26 cellular contexts compared by ENCODE assay signal in the genomic region with DNA sequence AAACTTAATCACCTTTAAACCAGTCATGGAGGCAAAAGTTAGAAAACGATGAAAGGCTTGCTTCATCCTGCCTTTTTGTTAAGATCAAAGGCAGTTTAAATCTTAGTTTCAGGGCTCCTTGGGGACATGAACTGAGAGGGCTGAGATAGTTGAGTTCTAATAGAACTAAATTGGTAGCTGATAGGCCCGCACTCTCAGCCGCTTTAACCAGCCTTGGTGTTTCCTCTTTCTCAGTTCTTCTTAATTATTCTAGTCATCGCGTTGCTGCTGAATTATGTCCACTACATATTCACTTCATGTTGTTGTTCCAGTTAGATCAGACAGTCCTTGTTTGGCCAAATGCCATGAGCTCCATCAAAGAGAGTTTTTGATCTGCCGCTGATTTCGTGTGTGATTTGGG.
DNase-seq lines count a peak whose midpoint lies in the region; ATAC-seq and TF ChIP-seq lines count a peak whose summit lies in the region.
"Had no signal": no experiment of that assay in that cellular context is flagged by ENCODE, and none has a peak within 500 bp of the region (broad histone marks: within the 10 kb centered on the region; RNA-seq: fewer than 3 reads in every experiment).

No MANE protein-coding gene starts in this region.

- no peak overlapping the region for H3K4me3 Mint-ChIP-seq in nephron progenitor cell
- H3K4me3 Mint-ChIP-seq: activated CD4-positive, alpha-beta T cell treated with anti-CD3 and anti-CD28 coated beads for 36 hours; activated naive CD8-positive, alpha-beta T cell treated with anti-CD3 and anti-CD28 coated beads, Interleukin-2, amount 50 U/mL, for 24 hours; T-helper 1 cell treated with Interleukin-12 subunit alpha and Interleukin-12 subunit beta and Interleukin-4 antibody, amounts not matched to agents 30 μg/mL and 1 μg/mL, for 36 hours had no signal

- DNase-seq in left ventricle myocardium inferior (no peak), right cardiac atrium (no peak), dorsolateral prefrontal cortex (no peak), nephron progenitor cell (no peak), upper lobe of left lung (no peak), NCI-H1048 (lab: John Stamatoyannopoulos, UW) (no peak)
- DNase-seq: activated CD4-positive, alpha-beta T cell treated with anti-CD3 and anti-CD28 coated beads for 36 hours; activated CD8-positive, alpha-beta memory T cell treated with anti-CD3 and anti-CD28 coated beads for 24 hours; activated effector memory CD4-positive, alpha-beta T cell treated with anti-CD3 and anti-CD28 coated beads, Interleukin-2, amount 50 U/mL, for 16 hours; activated naive CD8-positive, alpha-beta T cell treated with anti-CD3 and anti-CD28 coated beads, Interleukin-2, amount 50 U/mL, for 24 hours; caudate nucleus; cortex of kidney; DMS53; esophagus squamous epithelium; foreskin melanocyte; NCI-H1436 treated with DMSO at 0.1 percent for 48 hours; NCI-H2107; NCI-H446; posterior cingulate gyrus; SK-N-SH; stomach; transverse colon had no signal

- H3K4me1 ChIP-seq in left ventricle myocardium inferior = peaks cover 90% of the 10 kb centered on the region
- H3K4me1 ChIP-seq in right cardiac atrium (ENCODE audit: control insufficient read depth, insufficient read depth, low read length) = peaks cover 18% of the 10 kb centered on the region
- H3K4me1 ChIP-seq in upper lobe of left lung = peaks cover 30 to 47% (median 42%) of the 10 kb centered on the region in 4 donors

- intact Hi-C loops in left ventricle myocardium inferior (cut with micrococcal nuclease) (no loop called here), right cardiac atrium (cut with DNase I) (no loop called here), dorsolateral prefrontal cortex (cut with DNase I) (no loop called here)

- ATAC-seq in right cardiac atrium (no peak), upper lobe of left lung (ENCODE audit: low FRiP score in 2 of 2) (no peak), GM21717 (IDR thresholded peaks at IDR 0.05; ENCODE audit: unreplicated experiment) (no peak), HG02884 (IDR thresholded peaks at IDR 0.05; ENCODE audit: unreplicated experiment) (no peak)
- ATAC-seq: activated CD4-positive, alpha-beta T cell treated with anti-CD3 and anti-CD28 coated beads for 36 hours; activated naive CD8-positive, alpha-beta T cell treated with anti-CD3 and anti-CD28 coated beads, Interleukin-2, amount 50 U/mL, for 24 hours had no signal

- no peak for TF ChIP-seq EP300 in upper lobe of left lung (IDR thresholded peaks at IDR 0.05)

- peaks cover 4% of the 10 kb centered on the region for H3K27me3 Mint-ChIP-seq in nephron progenitor cell (ENCODE audit: low read depth, poor library complexity)
- H3K27me3 Mint-ChIP-seq: activated CD4-positive, alpha-beta T cell treated with anti-CD3 and anti-CD28 coated beads for 36 hours; activated naive CD8-positive, alpha-beta T cell treated with anti-CD3 and anti-CD28 coated beads, Interleukin-2, amount 50 U/mL, for 24 hours had no signal

- H3K9me3 ChIP-seq in left ventricle myocardium inferior (replicated peaks) = peaks cover 7% of the 10 kb centered on the region
- no peaks in the 10 kb centered on the region for H3K9me3 ChIP-seq in right cardiac atrium (ENCODE audit: control insufficient read depth, low read length)
- no peaks in the 10 kb centered on the region for H3K9me3 ChIP-seq in upper lobe of left lung
- H3K9me3 ChIP-seq: esophagus squamous epithelium, SK-N-SH, stomach, transverse colon had no signal

- H3K27me3 ChIP-seq in left ventricle myocardium inferior (ENCODE audit: low read depth) (no peaks in the 10 kb centered on the region), right cardiac atrium (ENCODE audit: control insufficient read depth, insufficient read depth) (no peaks in the 10 kb centered on the region), dorsolateral prefrontal cortex (no peaks in the 10 kb centered on the region), upper lobe of left lung (no peaks in the 10 kb centered on the region)
- H3K27me3 ChIP-seq: esophagus squamous epithelium, hepatocyte, stomach, transverse colon had no signal

- H3K36me3 ChIP-seq in left ventricle myocardium inferior = no peaks in the 10 kb centered on the region
- H3K36me3 ChIP-seq in upper lobe of left lung = no peaks in the 10 kb centered on the region
- H3K36me3 ChIP-seq: esophagus squamous epithelium, stomach, transverse colon had no signal

- no peaks in the 10 kb centered on the region for H3K36me3 Mint-ChIP-seq in nephron progenitor cell (ENCODE audit: low read depth)

- H3K4me3 ChIP-seq in left ventricle myocardium inferior (no peak overlapping the region), right cardiac atrium (ENCODE audit: low read length) (no peak overlapping the region), dorsolateral prefrontal cortex (no peak overlapping the region), upper lobe of left lung (no peak overlapping the region)
- H3K4me3 ChIP-seq: esophagus squamous epithelium, hepatocyte, stomach, transverse colon had no signal

- H3K9me3 Mint-ChIP-seq in nephron progenitor cell = no peaks in the 10 kb centered on the region
- H3K9me3 Mint-ChIP-seq: activated naive CD8-positive, alpha-beta T cell treated with anti-CD3 and anti-CD28 coated beads, Interleukin-2, amount 50 U/mL, for 24 hours; T-helper 1 cell treated with Interleukin-12 subunit alpha and Interleukin-12 subunit beta and Interleukin-4 antibody, amounts not matched to agents 30 μg/mL and 1 μg/mL, for 36 hours had no signal

- WGBS in right cardiac atrium = 80% methylated on average over 7 of the region's 7 CpGs
- 71 to 82% methylated on average over 7 of the region's 7 CpGs for WGBS in upper lobe of left lung, 2 donors

- peaks cover 7% of the 10 kb centered on the region for H3K4me1 Mint-ChIP-seq in nephron progenitor cell

- no peak for TF ChIP-seq POLR2A in upper lobe of left lung (IDR thresholded peaks at IDR 0.05)

- TF ChIP-seq CTCF in left ventricle myocardium inferior (IDR thresholded peaks at IDR 0.05; ENCODE audit: borderline replicate concordance) = no peak
- TF ChIP-seq CTCF in dorsolateral prefrontal cortex (IDR thresholded peaks at IDR 0.05 in 54 of 56, conservative IDR thresholded peaks at IDR 0.05 in 2 of 56; ENCODE audit: low read depth in 1 of 56, partially characterized antibody in 56 of 56) = no peak
- no peak for TF ChIP-seq CTCF in nephron progenitor cell (IDR thresholded peaks at IDR 0.05)
- TF ChIP-seq CTCF in upper lobe of left lung (IDR thresholded peaks at IDR 0.05) = no peak

- H3K27ac ChIP-seq in left ventricle myocardium inferior (replicated peaks) = peak overlapping the region; percentile 76
- H3K27ac ChIP-seq in right cardiac atrium (ENCODE audit: low read length) = no peak overlapping the region
- H3K27ac ChIP-seq in dorsolateral prefrontal cortex = peak overlapping the region in 38 of 59 donors; percentile 0 to 71 (median 36)
- peak overlapping the region; percentile 2 to 67 (median 39) for H3K27ac ChIP-seq in upper lobe of left lung
- H3K27ac ChIP-seq: hepatocyte had no signal

- peak overlapping the region; percentile 90 for H3K27ac Mint-ChIP-seq in nephron progenitor cell
- H3K27ac Mint-ChIP-seq: activated CD4-positive, alpha-beta T cell treated with anti-CD3 and anti-CD28 coated beads for 36 hours; activated naive CD8-positive, alpha-beta T cell treated with anti-CD3 and anti-CD28 coated beads, Interleukin-2, amount 50 U/mL, for 24 hours; T-helper 1 cell treated with Interleukin-12 subunit alpha and Interleukin-12 subunit beta and Interleukin-4 antibody, amounts not matched to agents 30 μg/mL and 1 μg/mL, for 36 hours had no signal
